Comparison of ENCODE assay signal across 11 cellular contexts in the genomic region with DNA sequence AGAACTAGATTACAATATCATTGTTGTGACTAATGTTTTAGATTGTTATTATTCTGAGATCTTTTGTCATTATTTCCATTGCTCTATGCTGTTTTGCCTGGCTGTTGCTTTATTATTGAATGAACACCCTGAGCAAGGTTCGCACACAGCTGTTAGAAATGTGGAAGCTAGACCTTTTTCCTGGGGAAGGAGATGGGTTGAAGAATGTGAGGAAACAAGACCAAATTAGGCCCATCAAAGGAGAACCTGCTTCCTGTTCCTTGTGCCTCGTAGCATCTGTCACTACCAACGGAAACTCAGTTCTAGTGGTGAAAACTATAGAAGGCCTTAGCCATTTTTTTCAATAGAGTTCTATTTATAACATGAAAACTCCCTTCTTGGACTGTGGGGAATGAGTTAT.
DNase-seq lines count a peak whose midpoint lies in the region; ATAC-seq, FAIRE-seq and TF ChIP-seq lines count a peak whose summit lies in the region.
"Had no signal": no experiment of that assay in that cellular context is flagged by ENCODE, and none has a peak within 500 bp of the region (broad histone marks: within the 10 kb centered on the region; RNA-seq: fewer than 3 reads in every experiment).

No MANE protein-coding gene starts in this region.

- FAIRE-seq in small intestine (lab: Jason Lieb, UNC): no peak

- peak; percentile 82 for DNase-seq in GDM1 (lab: John Stamatoyannopoulos, UW)
- DNase-seq in activated naive CD8-positive, alpha-beta T cell treated with anti-CD3 and anti-CD28 coated beads for 36 hours: no peak
- no peak for DNase-seq in mesothelial cell of epicardium (ENCODE audit: low spot score in 2 of 2, unreplicated experiment in 2 of 2)
- DNase-seq in anterior cingulate cortex (lab: John Stamatoyannopoulos, UW): no peak
- DNase-seq in small intestine: no peak
- DNase-seq in NCI-H1417 treated with DMSO at 0.1 percent for 48 hours (lab: John Stamatoyannopoulos, UW): no peak
- no peak for DNase-seq in NCI-H524 treated with DMSO at 0.1 percent for 48 hours (lab: John Stamatoyannopoulos, UW)
- DNase-seq: activated CD4-positive, alpha-beta T cell treated with anti-CD3 and anti-CD28 coated beads for 48 hours; naive B cell; NCI-H1092 had no signal

- WGBS in small intestine, 3 donors: 51 to 76% (median 67%) methylated on average over 3 of the region's 3 CpGs

- TF ChIP-seq CTCF in mesothelial cell of epicardium (IDR thresholded peaks at IDR 0.05; ENCODE audit: unreplicated experiment): no peak

- peaks cover 0 to 6% of the 10 kb centered on the region in 2 donors for H3K4me1 ChIP-seq in small intestine (ENCODE audit: control insufficient read depth in 2 of 2, insufficient read depth in 1 of 2, low read depth in 1 of 2, low read length in 1 of 2)

- peaks cover 4% of the 10 kb centered on the region for H3K36me3 Mint-ChIP-seq in activated naive CD8-positive, alpha-beta T cell treated with anti-CD3 and anti-CD28 coated beads for 36 hours
- peaks cover 5% of the 10 kb centered on the region for H3K36me3 Mint-ChIP-seq in mesothelial cell of epicardium
- H3K36me3 Mint-ChIP-seq: naive B cell had no signal

- no peaks in the 10 kb centered on the region for H3K27me3 ChIP-seq in small intestine (ENCODE audit: control insufficient read depth in 2 of 2, insufficient read depth in 2 of 2, low read length in 2 of 2)

- no peaks in the 10 kb centered on the region for H3K9me3 Mint-ChIP-seq in activated naive CD8-positive, alpha-beta T cell treated with anti-CD3 and anti-CD28 coated beads for 36 hours
- H3K9me3 Mint-ChIP-seq in mesothelial cell of epicardium: no peaks in the 10 kb centered on the region
- H3K9me3 Mint-ChIP-seq: naive B cell had no signal

- H3K27ac Mint-ChIP-seq in activated naive CD8-positive, alpha-beta T cell treated with anti-CD3 and anti-CD28 coated beads for 36 hours: peak overlapping the region; percentile 52
- peak overlapping the region; percentile 92 for H3K27ac Mint-ChIP-seq in mesothelial cell of epicardium

- no peaks in the 10 kb centered on the region for H3K27me3 Mint-ChIP-seq in activated naive CD8-positive, alpha-beta T cell treated with anti-CD3 and anti-CD28 coated beads for 36 hours
- no peaks in the 10 kb centered on the region for H3K27me3 Mint-ChIP-seq in mesothelial cell of epicardium (ENCODE audit: low read depth)

- H3K36me3 ChIP-seq in small intestine (ENCODE audit: control insufficient read depth in 2 of 2, insufficient read depth in 2 of 2, low read length in 2 of 2): no peaks in the 10 kb centered on the region

- no peaks in the 10 kb centered on the region for H3K9me3 ChIP-seq in small intestine (ENCODE audit: control insufficient read depth, low read depth)

- ATAC-seq in HG02852 (IDR thresholded peaks at IDR 0.05; ENCODE audit: unreplicated experiment): peak; percentile 50

- no peak overlapping the region for H3K4me3 Mint-ChIP-seq in activated naive CD8-positive, alpha-beta T cell treated with anti-CD3 and anti-CD28 coated beads for 36 hours
- no peak overlapping the region for H3K4me3 Mint-ChIP-seq in mesothelial cell of epicardium
- H3K4me3 Mint-ChIP-seq: naive B cell had no signal

- H3K4me1 Mint-ChIP-seq in activated naive CD8-positive, alpha-beta T cell treated with anti-CD3 and anti-CD28 coated beads for 36 hours: peaks cover 15% of the 10 kb centered on the region
- H3K4me1 Mint-ChIP-seq in mesothelial cell of epicardium: peaks cover 77% of the 10 kb centered on the region

- H3K4me3 ChIP-seq in small intestine (ENCODE audit: low read depth in 1 of 2, low read length in 2 of 2): no peak overlapping the region

- no peak overlapping the region for H3K27ac ChIP-seq in small intestine (ENCODE audit: low read depth in 1 of 2, low read length in 1 of 2)
